Comparison of ENCODE assay signal across 8 cellular contexts in genomic region chr4:88591787-88592599, GRCh38. TPM values are rescaled to one million over a fixed set of nuclear protein-coding genes. Genes with fewer than 3 reads are reported as not detected.
DNase-seq lines count a peak whose midpoint lies in the region; ATAC-seq and TF ChIP-seq lines count a peak whose summit lies in the region.

Gene HERC3, plus strand, starts transcription at chr4:88592480. Its CDS starts 13,344 bp downstream, at chr4:88605824.

- H3K27ac ChIP-seq in vagina, result peak within 1 kb of the TSS; percentile 97

- TF ChIP-seq CTCF in astrocyte of the cerebellum (IDR thresholded peaks at IDR 0.05; ENCODE audit: low read depth, low read length, missing control alignments), result no peak
- TF ChIP-seq CTCF in vagina (IDR thresholded peaks at IDR 0.05), result no peak

- TF ChIP-seq POLR2A in GM18505 (IDR thresholded peaks at IDR 0.05; ENCODE audit: borderline replicate concordance, extremely low read depth, insufficient read depth, insufficient read length) (peak; percentile 27), vagina (IDR thresholded peaks at IDR 0.05) (peak in 1 of 2 donors; percentile 12)

- H3K9me3 ChIP-seq in vagina, result no peaks in the 10 kb centered on the region

- H3K4me1 ChIP-seq in vagina, result peaks cover 23% of the 10 kb centered on the region

- peak; percentile 96 for ATAC-seq in GM18505 (IDR thresholded peaks at IDR 0.05; ENCODE audit: unreplicated experiment)
- ATAC-seq in HG02943 (IDR thresholded peaks at IDR 0.05; ENCODE audit: low read depth, unreplicated experiment), result peak; percentile 99

- DNase-seq in NCI-H187 (lab: John Stamatoyannopoulos, UW), result peak; percentile 80 to 93
- DNase-seq in T1000 (lab: John Stamatoyannopoulos, UW), result peak; percentile 81
- DNase-seq in astrocyte of the cerebellum (ENCODE audit: low read depth), result peak; percentile 48
- DNase-seq in hepatic stellate cell (ENCODE audit: low spot score), result peak; percentile 94
- DNase-seq in renal cortical epithelial cell (ENCODE audit: low read depth), result peak; percentile 50
- DNase-seq in vagina (ENCODE audit: extremely low spot score in 2 of 2), result peak in 1 of 2 donors; percentile 94

- peaks cover 0 to 5% of the 10 kb centered on the region in 2 donors for H3K36me3 ChIP-seq in vagina

- H3K4me3 ChIP-seq in astrocyte of the cerebellum (ENCODE audit: low read depth, low read length), result peak within 1 kb of the TSS; percentile 86
- peak within 1 kb of the TSS; percentile 94 to 99 for H3K4me3 ChIP-seq in vagina

- intact Hi-C loops in vagina (cut with DNase I), result no loop called here

- in situ Hi-C loops in astrocyte of the cerebellum (cut with HindIII; ENCODE audit: low sequenced_read_pairs), result no loop called here

- H3K27me3 ChIP-seq in vagina, result no peaks in the 10 kb centered on the region

RNA-seq across cellular contexts. Expression of gene HERC3, which starts in this region (rescaled TPM):
- total RNA-seq in renal cortical epithelial cell, result 9.0 and 22.0 TPM in 2 replicates
- total RNA-seq in vagina, result 32.9 TPM
